In genomic region chr12:131159660-131160059, GRCh38 we compare ENCODE assay signal across 1 cellular context.
TF ChIP-seq lines count a peak whose summit lies in the region.

No MANE protein-coding gene starts in this region.

TF ChIP-seq in H1, 55 proteins besides CTCF, POLR2A, EP300 and RAD21:
- TF ChIP-seq RXRA (IDR thresholded peaks at IDR 0.05; ENCODE audit: insufficient read depth, low read depth, low read length): no peak
